In the genomic region with DNA sequence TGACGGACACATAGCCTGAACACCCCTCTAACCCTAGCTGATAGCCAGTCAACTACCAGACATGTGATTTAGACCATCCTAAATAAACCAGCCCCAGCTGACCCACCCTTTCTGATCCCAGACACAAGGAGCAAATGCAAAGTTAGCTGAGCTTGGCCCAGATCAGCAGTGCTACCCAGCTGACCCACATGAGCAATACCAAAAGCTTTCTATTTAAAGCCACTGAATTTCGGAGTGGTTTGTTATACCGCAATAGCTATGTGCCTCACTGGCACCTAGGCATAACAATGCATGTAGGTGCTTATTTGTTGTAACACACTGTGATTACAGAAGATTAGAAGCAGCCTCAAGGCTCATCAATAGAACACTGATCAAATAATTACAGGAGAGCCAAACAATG, we compare ENCODE assay signal across 15 cellular contexts.
A peak's percentile ranks its signal among the peaks of the same experiment; 100 is the strongest.
DNase-seq lines count a peak whose midpoint lies in the region; TF ChIP-seq lines count a peak whose summit lies in the region.
"Had no signal": no experiment of that assay in that cellular context is flagged by ENCODE, and none has a peak within 500 bp of the region (broad histone marks: within the 10 kb centered on the region; RNA-seq: fewer than 3 reads in every experiment).

No MANE protein-coding gene starts in this region.

- H3K9me3 ChIP-seq in BLaER1 = no peaks in the 10 kb centered on the region
- H3K9me3 ChIP-seq: upper lobe of right lung had no signal

- no peaks in the 10 kb centered on the region for H3K36me3 ChIP-seq in BLaER1
- H3K36me3 ChIP-seq: upper lobe of right lung had no signal

- no peak overlapping the region for H3K9ac ChIP-seq in BLaER1

- no peak for TF ChIP-seq CTCF in HFFc6 (IDR thresholded peaks at IDR 0.05)
- TF ChIP-seq CTCF in brain (conservative IDR thresholded peaks at IDR 0.05) = no peak
- no peak for TF ChIP-seq CTCF in nephron (IDR thresholded peaks at IDR 0.05; ENCODE audit: unreplicated experiment in 3 of 3)

- peaks cover 3% of the 10 kb centered on the region; the same call in 1 of the 2 replicates for H3K27me3 ChIP-seq in BLaER1

- H4K20me1 ChIP-seq in BLaER1 = no peaks in the 10 kb centered on the region

- DNase-seq in HFFc6 (no peak), glomerular visceral epithelial cell (ENCODE audit: extremely low spot score) (no peak), AML-193 (lab: John Stamatoyannopoulos, UW) (no peak), AG08395 (ENCODE audit: low spot score) (no peak), hepatic stellate cell (ENCODE audit: low spot score) (no peak)
- DNase-seq: NCI-H510A, SHP77 treated with DMSO at 0.1 percent for 48 hours had no signal

- H3K4me3 Mint-ChIP-seq in HFFc6 = 0 out of 2 replicates have a peak overlapping the region, but pooled peaks have one; percentile 86
- peak overlapping the region; percentile 85 to 93 (median 90) for H3K4me3 Mint-ChIP-seq in brain
- peak overlapping the region; percentile 83 to 85 (median 84) for H3K4me3 Mint-ChIP-seq in nephron

- H3K27ac Mint-ChIP-seq in HFFc6 = no peak overlapping the region
- peak overlapping the region in 1 of 5 experiments; percentile 51 for H3K27ac Mint-ChIP-seq in brain
- H3K27ac Mint-ChIP-seq in nephron = no peak overlapping the region
- H3K27ac Mint-ChIP-seq: activated T-helper 1 cell treated with anti-CD3 and anti-CD28 coated beads, Interleukin-12 subunit alpha, Interleukin-12 subunit beta, Interleukin-2, Interleukin-4 antibody, amounts not matched to agents 30 ng/mL and 10 ng/mL and 1 ng/mL, durations not matched to agents 14 hours and 24 hours and 36 hours had no signal

- H3K9me3 Mint-ChIP-seq in HFFc6 = no peaks in the 10 kb centered on the region
- H3K9me3 Mint-ChIP-seq in brain = no peaks in the 10 kb centered on the region
- no peaks in the 10 kb centered on the region for H3K9me3 Mint-ChIP-seq in nephron
- H3K9me3 Mint-ChIP-seq: activated T-helper 1 cell treated with anti-CD3 and anti-CD28 coated beads, Interleukin-12 subunit alpha, Interleukin-12 subunit beta, Interleukin-2, Interleukin-4 antibody, amounts not matched to agents 30 ng/mL and 10 ng/mL and 1 ng/mL, durations not matched to agents 14 hours and 24 hours and 36 hours; central memory CD8-positive, alpha-beta T cell; stimulated activated naive CD8-positive, alpha-beta T cell treated with anti-CD3 and anti-CD28 coated beads, Interleukin-15, Interleukin-2, amounts not matched to agents 100 ng/mL and 50 ng/mL, for 24 hours had no signal

- H3K4me1 Mint-ChIP-seq in HFFc6 (ENCODE audit: low read depth) (peaks cover 12% of the 10 kb centered on the region), brain (peaks cover 24% of the 10 kb centered on the region), nephron (peaks cover 11% of the 10 kb centered on the region)

- H3K27ac ChIP-seq in BLaER1 = no peak overlapping the region

- H3K27me3 Mint-ChIP-seq in HFFc6 (ENCODE audit: insufficient read depth) = peaks cover 15% of the 10 kb centered on the region
- H3K27me3 Mint-ChIP-seq in brain = peaks cover 14% of the 10 kb centered on the region
- H3K27me3 Mint-ChIP-seq in nephron (ENCODE audit: low read depth) = peaks cover 54% of the 10 kb centered on the region

- H3K4me1 ChIP-seq in BLaER1 = peaks cover 26% of the 10 kb centered on the region

- H3K36me3 Mint-ChIP-seq in HFFc6 (ENCODE audit: low read depth) = no peaks in the 10 kb centered on the region
- no peaks in the 10 kb centered on the region for H3K36me3 Mint-ChIP-seq in brain
- H3K36me3 Mint-ChIP-seq in nephron (ENCODE audit: low read depth) = no peaks in the 10 kb centered on the region

- H3K4me3 ChIP-seq in BLaER1 = no peak overlapping the region
- H3K4me3 ChIP-seq: K562 had no signal

- H3K4me2 ChIP-seq in BLaER1 = peak overlapping the region; percentile 93
